ENCODE assay signal across 1 cellular context in genomic region chr12:16385779-16386646, GRCh38.
TF ChIP-seq lines count a peak whose summit lies in the region.

No MANE protein-coding gene starts in this region.

TF ChIP-seq in HepG2, 621 proteins besides CTCF, POLR2A, EP300 and RAD21 (continued from another document and continues in another):
- TF ChIP-seq KLF9 (CRISPR knock-in tag; IDR thresholded peaks at IDR 0.05; ENCODE audit: low read depth) = no peak
- TF ChIP-seq MIXL1 (CRISPR knock-in tag; IDR thresholded peaks at IDR 0.05) = peak; percentile 75; the same call in 1 of the 2 replicates
- peak; percentile 56 for TF ChIP-seq FOXP4 (CRISPR knock-in tag; IDR thresholded peaks at IDR 0.05)
- no peak for TF ChIP-seq FOXK1 (CRISPR knock-in tag; IDR thresholded peaks at IDR 0.05; ENCODE audit: borderline replicate concordance, low read depth)
- TF ChIP-seq THAP7 (CRISPR knock-in tag; IDR thresholded peaks at IDR 0.05) = no peak
- no peak for TF ChIP-seq ZBTB4 (CRISPR knock-in tag; IDR thresholded peaks at IDR 0.05; ENCODE audit: borderline replicate concordance)
- peak; percentile 37; the same call in 1 of the 2 replicates for TF ChIP-seq GATAD2A (CRISPR knock-in tag; IDR thresholded peaks at IDR 0.05)
- no peak for TF ChIP-seq SNAPC5 (CRISPR knock-in tag; IDR thresholded peaks at IDR 0.05; ENCODE audit: borderline replicate concordance)
- TF ChIP-seq SOX5 (CRISPR knock-in tag; IDR thresholded peaks at IDR 0.05; ENCODE audit: borderline replicate concordance) = 0 out of 2 replicates have a peak, but pooled peaks have one; percentile 15
- TF ChIP-seq ZNF749 (CRISPR knock-in tag; IDR thresholded peaks at IDR 0.05; ENCODE audit: borderline replicate concordance) = no peak
- TF ChIP-seq GFI1 (CRISPR knock-in tag; IDR thresholded peaks at IDR 0.05; ENCODE audit: borderline replicate concordance) = no peak
- peak; percentile 72; the same call in 1 of the 2 replicates for TF ChIP-seq HNF4G (IDR thresholded peaks at IDR 0.05; ENCODE audit: borderline replicate concordance, low read depth, low read length)
- no peak for TF ChIP-seq HNF4G (CRISPR knock-in tag; IDR thresholded peaks at IDR 0.05; ENCODE audit: borderline replicate concordance, low read depth)
- 0 out of 2 replicates have a peak, but pooled peaks have one; percentile 11 for TF ChIP-seq SAP130 (CRISPR knock-in tag; IDR thresholded peaks at IDR 0.05; ENCODE audit: low read depth)
- TF ChIP-seq ZNF10 (CRISPR knock-in tag; IDR thresholded peaks at IDR 0.05; ENCODE audit: borderline replicate concordance, low read depth) = no peak
- TF ChIP-seq ZNF512B (CRISPR knock-in tag; IDR thresholded peaks at IDR 0.05; ENCODE audit: borderline replicate concordance) = no peak; the same call in 1 of the 2 replicates
- TF ChIP-seq TFDP1 (CRISPR knock-in tag; IDR thresholded peaks at IDR 0.05; ENCODE audit: borderline replicate concordance) = peak; percentile 28; the same call in 1 of the 2 replicates
- TF ChIP-seq LBX2 (CRISPR knock-in tag; IDR thresholded peaks at IDR 0.05; ENCODE audit: borderline replicate concordance) = no peak
- TF ChIP-seq ZNF292 (CRISPR knock-in tag; IDR thresholded peaks at IDR 0.05; ENCODE audit: borderline replicate concordance, low read depth) = peak; percentile 43; the same call in 1 of the 2 replicates
- TF ChIP-seq ATAD3A (CRISPR knock-in tag; IDR thresholded peaks at IDR 0.05) = no peak
- TF ChIP-seq SMARCC2 (IDR thresholded peaks at IDR 0.05) = no peak
- TF ChIP-seq KMT2B (CRISPR knock-in tag; IDR thresholded peaks at IDR 0.05) = no peak
- no peak for TF ChIP-seq KDM2A (CRISPR knock-in tag; IDR thresholded peaks at IDR 0.05; ENCODE audit: borderline replicate concordance, low read depth)
- TF ChIP-seq ZNF234 (CRISPR knock-in tag; conservative IDR thresholded peaks at IDR 0.05) = no peak
- no peak for TF ChIP-seq HNRNPL (IDR thresholded peaks at IDR 0.05; ENCODE audit: low read depth, low read length)
- no peak for TF ChIP-seq PTBP1 (IDR thresholded peaks at IDR 0.05; ENCODE audit: low read depth, low read length, poor library complexity, severe bottlenecking)
- 0 out of 4 replicates have a peak, but pooled peaks of 1 of the 2 experiments have one; percentile 49 for TF ChIP-seq KLF16 (CRISPR knock-in tag; IDR thresholded peaks at IDR 0.05)
- 0 out of 2 replicates have a peak, but pooled peaks have one; percentile 52 for TF ChIP-seq ZNF614 (CRISPR knock-in tag; IDR thresholded peaks at IDR 0.05; ENCODE audit: borderline replicate concordance)
- TF ChIP-seq ZNF12 (CRISPR knock-in tag; IDR thresholded peaks at IDR 0.05) = 0 out of 2 replicates have a peak, but pooled peaks have one; percentile 21
- no peak for TF ChIP-seq NPAS2 (CRISPR knock-in tag; IDR thresholded peaks at IDR 0.05; ENCODE audit: borderline replicate concordance)
- no peak for TF ChIP-seq ZSCAN9 (CRISPR knock-in tag; IDR thresholded peaks at IDR 0.05; ENCODE audit: borderline replicate concordance)
- TF ChIP-seq ZFP62 (CRISPR knock-in tag; IDR thresholded peaks at IDR 0.05) = no peak
- no peak for TF ChIP-seq ZNF709 (CRISPR knock-in tag; IDR thresholded peaks at IDR 0.05)
- no peak for TF ChIP-seq ZNF441 (CRISPR knock-in tag; IDR thresholded peaks at IDR 0.05; ENCODE audit: borderline replicate concordance)
- TF ChIP-seq ASH2L (IDR thresholded peaks at IDR 0.05; ENCODE audit: insufficient read length, low read depth, low read length) = peak; percentile 15
- TF ChIP-seq ZBTB20 (CRISPR knock-in tag; IDR thresholded peaks at IDR 0.05; ENCODE audit: borderline replicate concordance, low read depth) = no peak
- TF ChIP-seq ZNF781 (CRISPR knock-in tag; IDR thresholded peaks at IDR 0.05; ENCODE audit: borderline replicate concordance, not compliant biosample characterization) = no peak
- TF ChIP-seq ZNF24 (IDR thresholded peaks at IDR 0.05) = no peak
- 0 out of 2 replicates have a peak, but pooled peaks have one; percentile 22 for TF ChIP-seq NCOA2 (CRISPR knock-in tag; IDR thresholded peaks at IDR 0.05)
- TF ChIP-seq ZBED4 (CRISPR knock-in tag; IDR thresholded peaks at IDR 0.05; ENCODE audit: borderline replicate concordance) = no peak
- TF ChIP-seq FOXA1 (IDR thresholded peaks at IDR 0.05) = no peak
- TF ChIP-seq FOXA1 (CRISPR knock-in tag; IDR thresholded peaks at IDR 0.05) = peak; percentile 47
- TF ChIP-seq ZNF562 (CRISPR knock-in tag; IDR thresholded peaks at IDR 0.05; ENCODE audit: borderline replicate concordance) = no peak
- TF ChIP-seq DMTF1 (CRISPR knock-in tag; IDR thresholded peaks at IDR 0.05) = no peak
- TF ChIP-seq MYPOP (CRISPR knock-in tag; IDR thresholded peaks at IDR 0.05) = no peak
- no peak for TF ChIP-seq ZNF34 (CRISPR knock-in tag; IDR thresholded peaks at IDR 0.05; ENCODE audit: borderline replicate concordance)
